ENCODE assay signal across 23 cellular contexts in the genomic region with DNA sequence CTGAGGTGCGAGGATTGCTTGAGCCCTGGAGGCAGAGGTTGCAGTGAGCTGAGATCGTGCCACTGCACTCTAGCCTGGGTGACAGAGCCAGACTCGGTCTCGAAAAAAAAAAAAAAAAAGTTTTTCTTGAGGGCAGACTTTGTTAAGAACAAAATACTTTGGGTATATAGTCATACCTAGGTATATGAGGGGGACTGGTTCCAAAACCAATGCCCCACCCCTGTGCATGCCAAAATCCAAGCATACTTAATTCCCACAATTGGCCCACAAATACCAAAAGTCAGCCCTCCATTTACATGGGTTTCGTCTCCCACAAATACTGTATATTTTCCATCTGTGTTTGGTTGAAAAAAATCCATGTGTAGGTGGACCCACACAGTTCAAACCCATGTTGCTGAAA.
DNase-seq lines count a peak whose midpoint lies in the region; ATAC-seq, FAIRE-seq and TF ChIP-seq lines count a peak whose summit lies in the region.
"Had no signal": no experiment of that assay in that cellular context is flagged by ENCODE, and none has a peak within 500 bp of the region (broad histone marks: within the 10 kb centered on the region; RNA-seq: fewer than 3 reads in every experiment).

No MANE protein-coding gene starts in this region.

- peaks cover 0 to 1% of the 10 kb centered on the region in 2 experiments for H3K36me3 ChIP-seq in keratinocyte (ENCODE audit: control insufficient read depth in 2 of 2, extremely low read depth in 1 of 2, insufficient read depth in 2 of 2, low read length in 2 of 2)

- H3K79me2 ChIP-seq in keratinocyte (ENCODE audit: control insufficient read depth, insufficient read depth, low read length) = no peaks in the 10 kb centered on the region

- dilution Hi-C loops in keratinocyte (cut with MboI; ENCODE audit: extremely low pct_ligation_motif_present, low sequenced_read_pairs) = no loop called here

- TF ChIP-seq CTCF in activated CD8-positive, alpha-beta T cell treated with anti-CD3 and anti-CD28 coated beads for 36 hours (IDR thresholded peaks at IDR 0.05) = no peak
- no peak for TF ChIP-seq CTCF in keratinocyte (optimal IDR thresholded peaks at IDR 0.05 in 1 of 3, IDR thresholded peaks at IDR 0.05 in 1 of 3, conservative IDR thresholded peaks at IDR 0.05 in 1 of 3; ENCODE audit: extremely low read depth in 1 of 3, insufficient read depth in 2 of 3, low read length in 3 of 3)

- no peak overlapping the region for H2AFZ ChIP-seq in keratinocyte (ENCODE audit: control insufficient read depth, low read length)

- H3K27me3 ChIP-seq in keratinocyte (ENCODE audit: control insufficient read depth, extremely low read depth, insufficient read depth, low read length) = no peaks in the 10 kb centered on the region

- H3K27ac ChIP-seq in keratinocyte (ENCODE audit: control insufficient read depth, insufficient read depth, low read length) = no peak overlapping the region
- H3K27ac ChIP-seq: thoracic aorta, VCaP had no signal

- H3K4me3 ChIP-seq in keratinocyte (ENCODE audit: control insufficient read depth in 2 of 3, extremely low read depth in 1 of 3, insufficient read depth in 2 of 3, low read depth in 1 of 3, low read length in 3 of 3) = no peak overlapping the region
- H3K4me3 ChIP-seq: thoracic aorta had no signal

- H3K4me1 ChIP-seq in keratinocyte (ENCODE audit: control insufficient read depth, extremely low read depth, insufficient read depth, low read length) = peaks cover 14% of the 10 kb centered on the region

- ATAC-seq in activated CD8-positive, alpha-beta T cell treated with anti-CD3 and anti-CD28 coated beads for 36 hours = no peak
- ATAC-seq in activated CD8-positive, alpha-beta T cell treated with anti-CD3 and anti-CD28 coated beads, Interleukin-2, amount 10 ng/mL, durations not matched to agents 7 days and 5 days = no peak
- peak; percentile 16 to 25 for ATAC-seq in activated T-cell treated with anti-CD3 and anti-CD28 coated beads, Interleukin-2, amount 50 U/mL, for 72 hours (replicated peaks in 1 of 2)
- ATAC-seq in GM18858 (IDR thresholded peaks at IDR 0.05; ENCODE audit: unreplicated experiment) = no peak
- ATAC-seq: naive thymus-derived CD8-positive, alpha-beta T cell; sciatic nerve had no signal

- H3K4me2 ChIP-seq in keratinocyte (ENCODE audit: control insufficient read depth, extremely low read depth, insufficient read depth, low read depth, low read length) = peak overlapping the region; percentile 31

- no peaks in the 10 kb centered on the region for H3K9me1 ChIP-seq in keratinocyte (ENCODE audit: control insufficient read depth, extremely low read depth, insufficient read depth, low read length)

- peak overlapping the region; percentile 52 for H3K4me3 Mint-ChIP-seq in activated CD8-positive, alpha-beta T cell treated with anti-CD3 and anti-CD28 coated beads for 36 hours
- no peak overlapping the region for H3K4me3 Mint-ChIP-seq in activated CD8-positive, alpha-beta T cell treated with anti-CD3 and anti-CD28 coated beads, Interleukin-2, amount 10 ng/mL, durations not matched to agents 7 days and 5 days
- H3K4me3 Mint-ChIP-seq in activated T-cell treated with anti-CD3 and anti-CD28 coated beads, Interleukin-2, amount 50 U/mL, for 72 hours = peak overlapping the region; percentile 81 to 97
- H3K4me3 Mint-ChIP-seq: CD4-positive, CD25-positive, alpha-beta regulatory T cell; dendritic cell treated with granulocyte-macrophage colony-stimulating factor and Interleukin-4, amounts not matched to agents 40 ng/mL and 50 ng/mL, for 4 days; memory B cell; naive thymus-derived CD8-positive, alpha-beta T cell had no signal

- FAIRE-seq in keratinocyte (lab: Jason Lieb, UNC) = no peak

- POLR2A ChIA-PET in activated CD8-positive, alpha-beta T cell treated with anti-CD3 and anti-CD28 coated beads for 36 hours (lab: Charles Lee) = no interaction called here
- POLR2A ChIA-PET in activated CD8-positive, alpha-beta T cell treated with anti-CD3 and anti-CD28 coated beads, Interleukin-2, amount 10 ng/mL, durations not matched to agents 7 days and 5 days (lab: Charles Lee) = no interaction called here

- H3K36me3 Mint-ChIP-seq in activated CD8-positive, alpha-beta T cell treated with anti-CD3 and anti-CD28 coated beads for 36 hours (ENCODE audit: low read depth) = peaks cover 35% of the 10 kb centered on the region
- peaks cover 23% of the 10 kb centered on the region for H3K36me3 Mint-ChIP-seq in activated CD8-positive, alpha-beta T cell treated with anti-CD3 and anti-CD28 coated beads, Interleukin-2, amount 10 ng/mL, durations not matched to agents 7 days and 5 days (ENCODE audit: low read depth)
- H3K36me3 Mint-ChIP-seq in activated T-cell treated with anti-CD3 and anti-CD28 coated beads, Interleukin-2, amount 50 U/mL, for 72 hours (ENCODE audit: insufficient read depth in 2 of 2) = peaks cover 8 to 14% of the 10 kb centered on the region in 2 donors

- H3K9me3 ChIP-seq in keratinocyte (ENCODE audit: control insufficient read depth, low read depth, low read length) = no peaks in the 10 kb centered on the region
- H3K9me3 ChIP-seq: thoracic aorta had no signal

- no peaks in the 10 kb centered on the region for H3K9me3 Mint-ChIP-seq in activated CD8-positive, alpha-beta T cell treated with anti-CD3 and anti-CD28 coated beads for 36 hours
- no peaks in the 10 kb centered on the region for H3K9me3 Mint-ChIP-seq in activated CD8-positive, alpha-beta T cell treated with anti-CD3 and anti-CD28 coated beads, Interleukin-2, amount 10 ng/mL, durations not matched to agents 7 days and 5 days (ENCODE audit: insufficient read depth)
- peaks cover 0 to 3% of the 10 kb centered on the region in 2 donors for H3K9me3 Mint-ChIP-seq in activated T-cell treated with anti-CD3 and anti-CD28 coated beads, Interleukin-2, amount 50 U/mL, for 72 hours
- H3K9me3 Mint-ChIP-seq: CD4-positive, CD25-positive, alpha-beta regulatory T cell; dendritic cell treated with granulocyte-macrophage colony-stimulating factor and Interleukin-4, amounts not matched to agents 40 ng/mL and 50 ng/mL, for 4 days; naive thymus-derived CD8-positive, alpha-beta T cell had no signal

- intact Hi-C loops in activated CD8-positive, alpha-beta T cell treated with anti-CD3 and anti-CD28 coated beads for 36 hours (cut with micrococcal nuclease) = loop anchor here (5.0 kb wide), 1 partner anchor 76 kb away; no protein-coding TSS in a partner anchor

- H3K27me3 Mint-ChIP-seq in activated CD8-positive, alpha-beta T cell treated with anti-CD3 and anti-CD28 coated beads for 36 hours = no peaks in the 10 kb centered on the region
- no peaks in the 10 kb centered on the region for H3K27me3 Mint-ChIP-seq in activated CD8-positive, alpha-beta T cell treated with anti-CD3 and anti-CD28 coated beads, Interleukin-2, amount 10 ng/mL, durations not matched to agents 7 days and 5 days (ENCODE audit: low read depth)
- no peaks in the 10 kb centered on the region for H3K27me3 Mint-ChIP-seq in activated T-cell treated with anti-CD3 and anti-CD28 coated beads, Interleukin-2, amount 50 U/mL, for 72 hours (ENCODE audit: low read depth)
- H3K27me3 Mint-ChIP-seq: CD4-positive, CD25-positive, alpha-beta regulatory T cell; dendritic cell treated with granulocyte-macrophage colony-stimulating factor and Interleukin-4, amounts not matched to agents 40 ng/mL and 50 ng/mL, for 4 days; memory B cell; naive thymus-derived CD8-positive, alpha-beta T cell had no signal

- H3K9ac ChIP-seq in keratinocyte (ENCODE audit: control insufficient read depth, extremely low read depth, insufficient read depth, low read length) = no peak overlapping the region

- H4K20me1 ChIP-seq in keratinocyte (ENCODE audit: control insufficient read depth, extremely low read depth, insufficient read depth, low read length) = no peaks in the 10 kb centered on the region

- H3K4me1 Mint-ChIP-seq in activated CD8-positive, alpha-beta T cell treated with anti-CD3 and anti-CD28 coated beads for 36 hours (ENCODE audit: low read depth) = peaks cover 58% of the 10 kb centered on the region
- no peaks in the 10 kb centered on the region for H3K4me1 Mint-ChIP-seq in activated CD8-positive, alpha-beta T cell treated with anti-CD3 and anti-CD28 coated beads, Interleukin-2, amount 10 ng/mL, durations not matched to agents 7 days and 5 days (ENCODE audit: low read depth)
- H3K4me1 Mint-ChIP-seq in activated T-cell treated with anti-CD3 and anti-CD28 coated beads, Interleukin-2, amount 50 U/mL, for 72 hours (ENCODE audit: low read depth) = peaks cover 80% of the 10 kb centered on the region

- DNase-seq in activated CD8-positive, alpha-beta T cell treated with anti-CD3 and anti-CD28 coated beads for 36 hours = peak; percentile 13
- no peak for DNase-seq in activated CD8-positive, alpha-beta T cell treated with anti-CD3 and anti-CD28 coated beads, Interleukin-2, amount 10 ng/mL, durations not matched to agents 7 days and 5 days
- peak; percentile 43 for DNase-seq in EH (ENCODE audit: low read depth)
- no peak for DNase-seq in activated T-cell treated with anti-CD3 and anti-CD28 coated beads, Interleukin-2, amount 50 U/mL, for 72 hours
- DNase-seq in keratinocyte (ENCODE audit: low read depth, low spot score) = no peak
- DNase-seq in NCI-H1092 (lab: John Stamatoyannopoulos, UW) = no peak
- no peak for DNase-seq in GM19238 (ENCODE audit: insufficient read length, low spot score)
- DNase-seq: activated naive CD4-positive, alpha-beta T cell; CD4-positive, CD25-positive, alpha-beta regulatory T cell; DMS153; HCEC 1CT; hippocampal formation; naive thymus-derived CD8-positive, alpha-beta T cell; NCI-H1436; NCI-H69; SHP77 treated with DMSO at 0.1 percent for 48 hours; T-helper 1 cell had no signal

- CTCF ChIA-PET in activated CD8-positive, alpha-beta T cell treated with anti-CD3 and anti-CD28 coated beads for 36 hours (lab: Charles Lee) = no interaction called here
- CTCF ChIA-PET in activated CD8-positive, alpha-beta T cell treated with anti-CD3 and anti-CD28 coated beads, Interleukin-2, amount 10 ng/mL, durations not matched to agents 7 days and 5 days (lab: Charles Lee) = interaction anchor here (0.9 kb wide), 1 partner anchor 9 kb away, joined by 4 read pairs; no protein-coding TSS in a partner anchor

- H3K27ac Mint-ChIP-seq in activated CD8-positive, alpha-beta T cell treated with anti-CD3 and anti-CD28 coated beads for 36 hours = peak overlapping the region; percentile 80
- no peak overlapping the region for H3K27ac Mint-ChIP-seq in activated CD8-positive, alpha-beta T cell treated with anti-CD3 and anti-CD28 coated beads, Interleukin-2, amount 10 ng/mL, durations not matched to agents 7 days and 5 days
- peak overlapping the region; percentile 99 for H3K27ac Mint-ChIP-seq in activated T-cell treated with anti-CD3 and anti-CD28 coated beads, Interleukin-2, amount 50 U/mL, for 72 hours
- H3K27ac Mint-ChIP-seq: dendritic cell treated with granulocyte-macrophage colony-stimulating factor and Interleukin-4, amounts not matched to agents 40 ng/mL and 50 ng/mL, for 4 days; memory B cell; naive thymus-derived CD8-positive, alpha-beta T cell had no signal

Comparison
In these comparisons a context has a peak if more than half of its experiments do, and no peak if none do; other contexts are left out.
1. DNase-seq: peak in activated CD8-positive, alpha-beta T cell treated with anti-CD3 and anti-CD28 coated beads for 36 hours (single experiment) and EH (single experiment); none in activated CD8-positive, alpha-beta T cell treated with anti-CD3 and anti-CD28 coated beads, Interleukin-2, amount 10 ng/mL, durations not matched to agents 7 days and 5 days (single experiment), activated T-cell treated with anti-CD3 and anti-CD28 coated beads, Interleukin-2, amount 50 U/mL, for 72 hours (0 of 2), keratinocyte (single experiment), NCI-H1092 (single experiment) and GM19238 (single experiment).
2. ATAC-seq: peak in activated T-cell treated with anti-CD3 and anti-CD28 coated beads, Interleukin-2, amount 50 U/mL, for 72 hours (2 of 2); none in activated CD8-positive, alpha-beta T cell treated with anti-CD3 and anti-CD28 coated beads for 36 hours (single experiment), activated CD8-positive, alpha-beta T cell treated with anti-CD3 and anti-CD28 coated beads, Interleukin-2, amount 10 ng/mL, durations not matched to agents 7 days and 5 days (single experiment) and GM18858 (single experiment).